ENCODE assay signal across 11 cellular contexts in genomic region chr22:19110064-19110458, GRCh38. TPM values are rescaled to one million over a fixed set of nuclear protein-coding genes. Genes with fewer than 3 reads are reported as not detected.
DNase-seq lines count a peak whose midpoint lies in the region; ATAC-seq and TF ChIP-seq lines count a peak whose summit lies in the region.
"Had no signal": no experiment of that assay in that cellular context is flagged by ENCODE, and none has a peak within 500 bp of the region (broad histone marks: within the 10 kb centered on the region; RNA-seq: fewer than 3 reads in every experiment).

No MANE protein-coding gene starts in this region.

- 35 to 82% (median 71%) methylated on average over 4 of the region's 4 CpGs for WGBS in heart left ventricle, 4 donors

- no peak for ATAC-seq in heart left ventricle
- no peak for ATAC-seq in HG02759 (IDR thresholded peaks at IDR 0.05; ENCODE audit: unreplicated experiment)

- H3K36me3 ChIP-seq in heart left ventricle (no peaks in the 10 kb centered on the region), mucosa of rectum (ENCODE audit: control insufficient read depth in 2 of 2, insufficient read depth in 2 of 2, low read length in 2 of 2) (peaks cover 0 to 10% of the 10 kb centered on the region in 2 donors), vagina (no peaks in the 10 kb centered on the region)

- H3K27ac ChIP-seq in heart left ventricle (peak overlapping the region in 1 of 12 donors; percentile 86), angular gyrus (ENCODE audit: low read depth, low read length) (peak overlapping the region; percentile 15), mucosa of rectum (ENCODE audit: low read depth in 2 of 2, low read length in 2 of 2) (peak overlapping the region; percentile 53 to 72), vagina (peak overlapping the region; percentile 63)

- TF ChIP-seq POLR2A in heart left ventricle (IDR thresholded peaks at IDR 0.05) = no peak
- no peak for TF ChIP-seq POLR2A in vagina (IDR thresholded peaks at IDR 0.05)

- intact Hi-C loops in cardiac septum (cut with DNase I) (no loop called here), heart left ventricle (cut with DNase I) (loop anchor here in 1 of 10 donors (10.0 kb wide), 1 partner anchor 55 kb away; no protein-coding TSS in a partner anchor), vagina (cut with DNase I) (no loop called here)

- TF ChIP-seq CTCF in heart left ventricle (IDR thresholded peaks at IDR 0.05) = no peak
- TF ChIP-seq CTCF in vagina (IDR thresholded peaks at IDR 0.05) = no peak

- H3K9ac ChIP-seq in mucosa of rectum (ENCODE audit: low read depth in 1 of 2, low read length in 2 of 2) = no peak overlapping the region

- H3K9me3 ChIP-seq in heart left ventricle = no peaks in the 10 kb centered on the region
- no peaks in the 10 kb centered on the region for H3K9me3 ChIP-seq in mucosa of rectum (ENCODE audit: control insufficient read depth in 2 of 2, low read length in 2 of 2)
- no peaks in the 10 kb centered on the region for H3K9me3 ChIP-seq in vagina

- H3K27me3 ChIP-seq in heart left ventricle (no peaks in the 10 kb centered on the region), mucosa of rectum (ENCODE audit: control insufficient read depth in 2 of 2, insufficient read depth in 2 of 2, low read length in 2 of 2) (no peaks in the 10 kb centered on the region), vagina (no peaks in the 10 kb centered on the region)

- H3K4me3 ChIP-seq in heart left ventricle (peak overlapping the region in 1 of 12 donors; percentile 40), mucosa of rectum (ENCODE audit: low read length in 2 of 2) (peak overlapping the region in 1 of 2 donors; percentile 23), vagina (no peak overlapping the region)

- peak; percentile 6 for DNase-seq in cardiac septum (ENCODE audit: low spot score)
- DNase-seq in heart left ventricle = no peak
- DNase-seq in vagina (ENCODE audit: extremely low spot score in 2 of 2) = no peak
- DNase-seq in NCI-H128 (lab: John Stamatoyannopoulos, UW; ENCODE audit: unreplicated experiment) = no peak
- no peak for DNase-seq in NCI-H446 treated with DMSO at 0.1 percent for 48 hours (lab: John Stamatoyannopoulos, UW)
- DNase-seq: C1 segment of cervical spinal cord, midbrain, NCI-H2107 had no signal

- H3K4me1 ChIP-seq in heart left ventricle (peaks cover 11 to 71% (median 49%) of the 10 kb centered on the region in 12 donors), mucosa of rectum (ENCODE audit: control insufficient read depth in 2 of 2, insufficient read depth in 2 of 2, low read length in 2 of 2) (peaks cover 8 to 16% of the 10 kb centered on the region in 2 donors), vagina (peaks cover 74% of the 10 kb centered on the region)

RNA-seq across cellular contexts. Expression of gene DGCR2, which starts 12.2 kb away (rescaled TPM):
- 35.2 TPM for total RNA-seq in cardiac septum
- total RNA-seq in heart left ventricle = 10 to 100 TPM; 36.1 to 53.3 (median 41.2) TPM
- 10 to 100 TPM; 26.0 to 51.5 TPM for polyA plus RNA-seq in heart left ventricle
- total RNA-seq in vagina = 66.3 TPM

RNA-seq across cellular contexts. Expression of gene TSSK2, which starts 21.0 kb away (rescaled TPM):
- total RNA-seq in cardiac septum (not detected), heart left ventricle (under 1 TPM in 1 of 9 donors, not detected in 8; 0.12 TPM), vagina (not detected)
- under 1 TPM; 0.04 to 0.19 TPM for polyA plus RNA-seq in heart left ventricle

RNA-seq across cellular contexts. Expression of gene ESS2, which starts 34.4 kb away (rescaled TPM):
- 11.0 TPM for total RNA-seq in cardiac septum
- 10 to 100 TPM in 4 of 9 donors, 1 to 10 TPM in 5; 7.8 to 14.4 (median 9.6) TPM for total RNA-seq in heart left ventricle
- polyA plus RNA-seq in heart left ventricle = 10 to 100 TPM; 11.2 to 14.7 TPM
- total RNA-seq in vagina = 13.8 TPM

RNA-seq across cellular contexts. Expression of gene GSC2, which starts 40.0 kb away (rescaled TPM):
- total RNA-seq in cardiac septum = not detected
- total RNA-seq in heart left ventricle = not detected
- polyA plus RNA-seq in heart left ventricle = not detected
- not detected for total RNA-seq in vagina
